14 cellular contexts compared by ENCODE assay signal in the genomic region with DNA sequence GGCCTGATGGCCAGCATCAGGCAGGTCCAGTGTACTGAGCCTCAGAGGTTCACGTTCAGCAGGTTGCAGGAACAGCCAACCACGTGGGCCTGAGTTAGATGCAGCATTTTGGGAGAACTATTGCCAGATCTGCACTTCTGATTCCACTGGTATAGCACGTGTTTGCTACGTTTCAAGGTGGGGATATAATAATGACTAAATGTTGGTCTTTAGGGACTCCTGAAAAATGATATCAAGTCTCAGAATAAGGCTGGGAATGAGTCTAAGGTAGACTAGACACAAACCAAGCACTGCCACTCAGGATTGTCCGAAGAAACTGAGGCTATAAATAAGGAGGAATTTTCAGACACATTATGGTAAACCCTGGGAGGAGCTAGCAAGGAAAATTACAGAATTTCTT.
DNase-seq lines count a peak whose midpoint lies in the region; ATAC-seq and TF ChIP-seq lines count a peak whose summit lies in the region.
"Had no signal": no experiment of that assay in that cellular context is flagged by ENCODE, and none has a peak within 500 bp of the region (broad histone marks: within the 10 kb centered on the region; RNA-seq: fewer than 3 reads in every experiment).

No MANE protein-coding gene starts in this region.

- DNase-seq in CD8-positive, alpha-beta memory T cell, result no peak
- DNase-seq in Karpas-422, result peak; percentile 62
- no peak for DNase-seq in effector memory CD4-positive, alpha-beta T cell
- no peak for DNase-seq in stimulated activated CD4-positive, alpha-beta T cell treated with anti-CD3 and anti-CD28 coated beads, Interleukin-2, amount 100 ng/mL, for 24 hours
- DNase-seq in activated CD8-positive, alpha-beta T cell treated with anti-CD3 and anti-CD28 coated beads for 36 hours, result no peak
- DNase-seq: DMS53, NCI-H2029, small intestine, T-helper 2 cell had no signal

- intact Hi-C loops in activated CD8-positive, alpha-beta T cell treated with anti-CD3 and anti-CD28 coated beads for 36 hours (cut with micrococcal nuclease), result no loop called here

- no peaks in the 10 kb centered on the region for H3K9me3 ChIP-seq in CD8-positive, alpha-beta memory T cell (ENCODE audit: low read length)
- H3K9me3 ChIP-seq in Karpas-422 (ENCODE audit: low read length), result no peaks in the 10 kb centered on the region
- H3K9me3 ChIP-seq in effector memory CD4-positive, alpha-beta T cell (ENCODE audit: control insufficient read depth, low read length), result no peaks in the 10 kb centered on the region
- H3K9me3 ChIP-seq in parathyroid adenoma (ENCODE audit: control insufficient read depth, low read length), result no peaks in the 10 kb centered on the region
- H3K9me3 ChIP-seq: lower lobe of right lung had no signal

- no peaks in the 10 kb centered on the region for H3K27me3 ChIP-seq in CD8-positive, alpha-beta memory T cell (ENCODE audit: insufficient read depth, low read length, poor library complexity, severe bottlenecking)
- H3K27me3 ChIP-seq in Karpas-422 (ENCODE audit: low read length), result no peaks in the 10 kb centered on the region
- no peaks in the 10 kb centered on the region for H3K27me3 ChIP-seq in effector memory CD4-positive, alpha-beta T cell (replicated peaks; ENCODE audit: control insufficient read depth, insufficient read depth, low read length, poor library complexity, severe bottlenecking)
- no peaks in the 10 kb centered on the region for H3K27me3 ChIP-seq in parathyroid adenoma (ENCODE audit: control insufficient read depth, insufficient read depth, low read length)

- H3K4me2 ChIP-seq in Karpas-422 (ENCODE audit: low read depth, low read length, poor library complexity, severe bottlenecking) (peak overlapping the region; percentile 79), parathyroid adenoma (ENCODE audit: low read length) (peak overlapping the region; percentile 63)

- H3K36me3 ChIP-seq in CD8-positive, alpha-beta memory T cell (ENCODE audit: insufficient read depth, low read length), result peaks cover 3% of the 10 kb centered on the region
- H3K36me3 ChIP-seq in Karpas-422 (ENCODE audit: insufficient read depth, low read length) (no peaks in the 10 kb centered on the region), parathyroid adenoma (ENCODE audit: control insufficient read depth, insufficient read depth, low read length) (no peaks in the 10 kb centered on the region)
- H3K36me3 ChIP-seq in effector memory CD4-positive, alpha-beta T cell (ENCODE audit: control insufficient read depth, insufficient read depth, low read length), result peaks cover 11% of the 10 kb centered on the region

- no peaks in the 10 kb centered on the region for H3K9me2 ChIP-seq in Karpas-422 (replicated peaks; ENCODE audit: insufficient read depth, low read length)

- H3K4me1 ChIP-seq in CD8-positive, alpha-beta memory T cell (ENCODE audit: insufficient read depth, low read length), result peaks cover 18% of the 10 kb centered on the region
- H3K4me1 ChIP-seq in Karpas-422 (ENCODE audit: low read length) (peaks cover 64% of the 10 kb centered on the region), parathyroid adenoma (peaks cover 47% of the 10 kb centered on the region)
- peaks cover 22% of the 10 kb centered on the region for H3K4me1 ChIP-seq in effector memory CD4-positive, alpha-beta T cell (ENCODE audit: control insufficient read depth, insufficient read depth, low read length, poor library complexity, severe bottlenecking)

- H3K9ac ChIP-seq in Karpas-422 (ENCODE audit: low read length) (peak overlapping the region; percentile 64), parathyroid adenoma (no peak overlapping the region)

- CTCF ChIA-PET in CD8-positive, alpha-beta memory T cell (lab: Charles Lee), result no interaction called here
- CTCF ChIA-PET in activated CD8-positive, alpha-beta T cell treated with anti-CD3 and anti-CD28 coated beads for 36 hours (lab: Charles Lee), result interaction anchor here (2.9 to 3.5 kb wide), 2 partner anchors 99 to 108 kb away, joined by 8 to 14 read pairs; no protein-coding TSS in a partner anchor

- peaks cover 0 to 4% of the 10 kb centered on the region in 2 donors for H3K27me3 Mint-ChIP-seq in CD8-positive, alpha-beta memory T cell
- H3K27me3 Mint-ChIP-seq in activated CD8-positive, alpha-beta T cell treated with anti-CD3 and anti-CD28 coated beads for 36 hours, result no peaks in the 10 kb centered on the region

- H3K27ac Mint-ChIP-seq in CD8-positive, alpha-beta memory T cell, result peak overlapping the region in 5 of 8 donors; percentile 50 to 90 (median 86)
- no peak overlapping the region for H3K27ac Mint-ChIP-seq in activated CD8-positive, alpha-beta T cell treated with anti-CD3 and anti-CD28 coated beads for 36 hours
- H3K27ac Mint-ChIP-seq: activated T-helper 2 cell treated with anti-CD3 and anti-CD28 coated beads, Interferon-gamma antibody, Interleukin-2, Interleukin-4, amounts not matched to agents 10 μg/mL and 5 μg/mL and 100 μg/mL, durations not matched to agents 14 hours and 24 hours and 36 hours; dendritic cell treated with granulocyte-macrophage colony-stimulating factor and Interleukin-4, amounts not matched to agents 40 ng/mL and 50 ng/mL, for 4 days had no signal

- no peaks in the 10 kb centered on the region for H3K9me3 Mint-ChIP-seq in CD8-positive, alpha-beta memory T cell
- H3K9me3 Mint-ChIP-seq in activated CD8-positive, alpha-beta T cell treated with anti-CD3 and anti-CD28 coated beads for 36 hours, result no peaks in the 10 kb centered on the region
- H3K9me3 Mint-ChIP-seq: activated T-helper 2 cell treated with anti-CD3 and anti-CD28 coated beads, Interferon-gamma antibody, Interleukin-2, Interleukin-4, amounts not matched to agents 10 μg/mL and 5 μg/mL and 100 μg/mL, durations not matched to agents 14 hours and 24 hours and 36 hours; dendritic cell treated with granulocyte-macrophage colony-stimulating factor and Interleukin-4, amounts not matched to agents 40 ng/mL and 50 ng/mL, for 4 days had no signal

- peaks cover 0 to 88% (median 17%) of the 10 kb centered on the region in 3 donors for H3K36me3 Mint-ChIP-seq in CD8-positive, alpha-beta memory T cell
- H3K36me3 Mint-ChIP-seq in activated CD8-positive, alpha-beta T cell treated with anti-CD3 and anti-CD28 coated beads for 36 hours (ENCODE audit: low read depth), result peaks cover 7% of the 10 kb centered on the region

- H3K27ac ChIP-seq in CD8-positive, alpha-beta memory T cell (ENCODE audit: low read depth, low read length), result no peak overlapping the region
- H3K27ac ChIP-seq in Karpas-422 (ENCODE audit: low read length), result peak overlapping the region; percentile 84
- peak overlapping the region; percentile 71 for H3K27ac ChIP-seq in effector memory CD4-positive, alpha-beta T cell (ENCODE audit: insufficient read depth, low read length, poor library complexity, severe bottlenecking)
- H3K27ac ChIP-seq in parathyroid adenoma, result peak overlapping the region; percentile 92
- H3K27ac ChIP-seq: lower lobe of right lung had no signal

- POLR2A ChIA-PET in CD8-positive, alpha-beta memory T cell (lab: Charles Lee), result no interaction called here
- POLR2A ChIA-PET in activated CD8-positive, alpha-beta T cell treated with anti-CD3 and anti-CD28 coated beads for 36 hours (lab: Charles Lee), result interaction anchor here (0.6 kb wide), 1 partner anchor 457 kb away, joined by 3 read pairs; no protein-coding TSS in a partner anchor

- H3K79me2 ChIP-seq in Karpas-422 (ENCODE audit: low read length) (peaks cover 23% of the 10 kb centered on the region), parathyroid adenoma (peaks cover 8% of the 10 kb centered on the region)

- TF ChIP-seq CTCF in parathyroid adenoma (IDR thresholded peaks at IDR 0.05), result no peak
- TF ChIP-seq CTCF in activated CD8-positive, alpha-beta T cell treated with anti-CD3 and anti-CD28 coated beads for 36 hours (IDR thresholded peaks at IDR 0.05), result no peak

- ATAC-seq in HG03196 (IDR thresholded peaks at IDR 0.05; ENCODE audit: unreplicated experiment), result no peak
- no peak for ATAC-seq in activated CD8-positive, alpha-beta T cell treated with anti-CD3 and anti-CD28 coated beads for 36 hours

- H3K4me1 Mint-ChIP-seq in CD8-positive, alpha-beta memory T cell, result peaks cover 36 to 69% (median 38%) of the 10 kb centered on the region in 3 donors
- H3K4me1 Mint-ChIP-seq in activated CD8-positive, alpha-beta T cell treated with anti-CD3 and anti-CD28 coated beads for 36 hours (ENCODE audit: low read depth), result peaks cover 27% of the 10 kb centered on the region

- no peak overlapping the region for H3K4me3 ChIP-seq in CD8-positive, alpha-beta memory T cell (ENCODE audit: low read length)
- no peak overlapping the region for H3K4me3 ChIP-seq in Karpas-422 (ENCODE audit: low read length)
- no peak overlapping the region for H3K4me3 ChIP-seq in effector memory CD4-positive, alpha-beta T cell (ENCODE audit: insufficient read depth, low read depth, low read length, poor library complexity, severe bottlenecking)
- H3K4me3 ChIP-seq in parathyroid adenoma (ENCODE audit: low read depth, low read length), result no peak overlapping the region

- H2AFZ ChIP-seq in Karpas-422 (ENCODE audit: low read length) (peak overlapping the region; percentile 38), parathyroid adenoma (peak overlapping the region; percentile 86)

- H4K20me1 ChIP-seq in Karpas-422 (ENCODE audit: insufficient read depth, low read depth, low read length), result no peaks in the 10 kb centered on the region

- no peak overlapping the region for H3K4me3 Mint-ChIP-seq in CD8-positive, alpha-beta memory T cell
- no peak overlapping the region for H3K4me3 Mint-ChIP-seq in activated CD8-positive, alpha-beta T cell treated with anti-CD3 and anti-CD28 coated beads for 36 hours
- H3K4me3 Mint-ChIP-seq: dendritic cell treated with granulocyte-macrophage colony-stimulating factor and Interleukin-4, amounts not matched to agents 40 ng/mL and 50 ng/mL, for 4 days had no signal
